In the genomic region with DNA sequence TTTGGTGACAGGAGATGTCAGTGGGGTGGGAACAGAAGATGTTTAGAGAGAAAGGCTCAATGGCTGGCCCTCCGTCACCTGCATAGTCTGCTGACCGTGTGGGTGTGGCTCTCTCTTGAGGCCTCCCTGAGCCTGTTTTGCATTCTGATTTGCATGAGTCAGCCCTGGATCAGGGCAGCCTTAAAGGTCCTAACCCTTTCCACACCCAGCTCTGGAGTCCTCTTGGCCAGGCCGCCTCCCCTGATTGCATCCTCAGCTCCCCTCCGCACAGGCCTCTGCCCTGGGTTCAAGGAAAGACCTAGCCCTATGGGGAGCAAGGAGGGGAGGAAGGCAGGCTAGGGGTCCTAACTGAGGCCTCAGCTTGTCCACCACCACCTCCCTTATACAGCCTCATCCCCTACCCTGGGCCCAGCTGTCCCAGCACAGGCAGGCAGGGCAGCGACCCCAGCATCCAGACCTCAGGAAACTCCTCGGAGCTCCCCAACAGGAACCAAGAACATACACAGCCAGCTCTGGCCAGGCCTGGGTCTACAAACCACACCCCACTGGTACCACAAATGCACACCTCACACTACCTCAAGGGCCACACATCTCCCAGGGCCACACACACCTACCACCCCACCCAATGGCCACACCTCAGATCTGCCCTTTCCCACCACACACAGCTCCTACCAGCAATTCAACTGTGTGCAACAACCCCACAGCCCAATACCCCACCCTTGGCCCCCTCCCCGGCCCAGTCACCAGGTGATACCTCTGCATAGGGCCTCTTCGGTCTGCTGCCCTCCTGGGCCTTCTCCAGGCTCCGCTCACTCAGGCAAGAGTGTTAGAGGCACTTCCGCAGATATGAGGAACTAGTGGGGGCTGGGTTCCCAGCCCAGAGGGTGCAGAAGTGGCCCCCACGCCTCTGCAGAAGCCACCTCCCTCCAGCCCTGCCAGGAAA, we compare ENCODE assay signal across 8 cellular contexts. TPM values are rescaled to one million over a fixed set of nuclear protein-coding genes. Genes with fewer than 3 reads are reported as not detected.
DNase-seq lines count a peak whose midpoint lies in the region; ATAC-seq, FAIRE-seq and TF ChIP-seq lines count a peak whose summit lies in the region.

No MANE protein-coding gene starts in this region.

- intact Hi-C loops in GM12878 (cut with micrococcal nuclease; ENCODE audit: unreplicated experiment) = no loop called here

- SMC1A ChIA-PET in GM12878 (lab: Charles Lee; ENCODE audit: uncharacterized antibody, unreplicated experiment) = interaction anchor here (0.6 to 5.8 kb wide), 7 partner anchors 9 to 1351 kb away, joined by 3 to 41 read pairs (median 7); a partner anchor contains a TSS

- TF ChIP-seq POLR2A in GM12878 (IDR thresholded peaks at IDR 0.05; ENCODE audit: low read depth, low read length) = peak; percentile 79

- FAIRE-seq in GM12878 (lab: Jason Lieb, UNC) = no peak
- no peak for FAIRE-seq in HTR-8/SVneo (lab: Jason Lieb, UNC)

- no peak for ATAC-seq in activated T-cell treated with anti-CD3 and anti-CD28 coated beads, Interleukin-2, amount 50 U/mL, for 4 hours
- peak; percentile 65 for ATAC-seq in GM12878

- 0 out of 4 replicates have a peak, but pooled peaks of 1 of the 2 experiments have one; percentile 25 for TF ChIP-seq EP300 in GM12878 (IDR thresholded peaks at IDR 0.05; ENCODE audit: borderline replicate concordance in 1 of 2, control insufficient read depth in 1 of 2, low read depth in 2 of 2, low read length in 2 of 2)

- peak overlapping the region; percentile 11 for H3K4me3 Mint-ChIP-seq in activated T-cell treated with anti-CD3 and anti-CD28 coated beads, Interleukin-2, amount 50 U/mL, for 4 hours
- peak overlapping the region; percentile 83 to 93 (median 90) for H3K4me3 Mint-ChIP-seq in IgD-negative memory B cell

- H3K36me3 Mint-ChIP-seq in activated T-cell treated with anti-CD3 and anti-CD28 coated beads, Interleukin-2, amount 50 U/mL, for 4 hours (ENCODE audit: insufficient read depth) = no peaks in the 10 kb centered on the region
- H3K36me3 Mint-ChIP-seq in IgD-negative memory B cell = peaks cover 4% of the 10 kb centered on the region

- POLR2A ChIA-PET in GM12878 (lab: Charles Lee) = interaction anchor here (0.6 to 5.9 kb wide), 14 partner anchors 9 to 418 kb away, joined by 3 to 40 read pairs (median 4); a partner anchor contains a TSS

- H3K9me3 Mint-ChIP-seq in activated T-cell treated with anti-CD3 and anti-CD28 coated beads, Interleukin-2, amount 50 U/mL, for 4 hours = no peaks in the 10 kb centered on the region
- no peaks in the 10 kb centered on the region for H3K9me3 Mint-ChIP-seq in IgD-negative memory B cell

- H3K4me1 Mint-ChIP-seq in activated T-cell treated with anti-CD3 and anti-CD28 coated beads, Interleukin-2, amount 50 U/mL, for 4 hours (ENCODE audit: low read depth) = peaks cover 72% of the 10 kb centered on the region
- H3K4me1 Mint-ChIP-seq in IgD-negative memory B cell = peaks cover 29 to 77% (median 63%) of the 10 kb centered on the region in 3 donors

- 30% methylated on average over 10 of the region's 11 CpGs for WGBS in GM12878 (ENCODE audit: insufficient coverage, insufficient replicate concordance, low lambda C conversion rate, missing lambda C conversion rate)

- H3K36me3 ChIP-seq in GM12878 (ENCODE audit: control insufficient read depth in 2 of 2, insufficient read depth in 2 of 2, low read length in 1 of 2) = no peaks in the 10 kb centered on the region; a peak in 2 of 4 replicates

- no peak overlapping the region; the same call in none of the 2 replicates for H2AFZ ChIP-seq in GM12878 (ENCODE audit: control insufficient read depth, low read depth, low read length)

- H3K9me3 ChIP-seq in GM12878 (replicated peaks; ENCODE audit: control insufficient read depth, insufficient read depth, low read length) = no peaks in the 10 kb centered on the region

- H4K20me1 ChIP-seq in GM12878 (ENCODE audit: control insufficient read depth, insufficient read depth) = no peaks in the 10 kb centered on the region

- peaks cover 67% of the 10 kb centered on the region for H3K4me1 ChIP-seq in GM12878 (ENCODE audit: control insufficient read depth, insufficient read depth, low read length)

- H3K9ac ChIP-seq in GM12878 (ENCODE audit: control insufficient read depth, insufficient read depth, low read length) = peak overlapping the region; percentile 77

- in situ Hi-C loops in GM12878 (cut with MboI) = no loop called here

- CTCF ChIA-PET in GM12878 (lab: Yijun Ruan, JAX) = interaction anchor here (0.8 to 7.5 kb wide), 5 partner anchors 10 to 439 kb away, joined by 3 to 89 read pairs (median 3); a partner anchor contains a TSS

- peak; percentile 10; the same call in 1 of the 2 replicates for TF ChIP-seq RAD21 in GM12878 (IDR thresholded peaks at IDR 0.05; ENCODE audit: insufficient read depth, low read depth, low read length)

- H3K27me3 ChIP-seq in GM12878 (replicated peaks in 1 of 2; ENCODE audit: control insufficient read depth in 2 of 2, insufficient read depth in 2 of 2, low read length in 1 of 2) = no peaks in the 10 kb centered on the region

- TF ChIP-seq CTCF in GM12878 (IDR thresholded peaks at IDR 0.05 in 2 of 3, conservative IDR thresholded peaks at IDR 0.05 in 1 of 3; ENCODE audit: control insufficient read depth in 2 of 3, extremely low read depth in 1 of 3, insufficient read depth in 1 of 3, low read depth in 3 of 3, low read length in 3 of 3) = no peak

- H3K4me3 ChIP-seq in GM12878 = peak overlapping the region; percentile 65

- H3K27ac ChIP-seq in GM12878 (ENCODE audit: control insufficient read depth, insufficient read depth) = peak overlapping the region; percentile 98

- DNase-seq in activated T-cell treated with anti-CD3 and anti-CD28 coated beads, Interleukin-2, amount 50 U/mL, for 4 hours = no peak
- no peak for DNase-seq in activated T-cell treated with anti-CD3 and anti-CD28 coated beads, Interleukin-2, amount 50 U/mL, for 1 hour
- DNase-seq in GM12878 (ENCODE audit: low read depth, low spot score) = no peak
- DNase-seq in myocyte (ENCODE audit: low read depth) = peak; percentile 35
- DNase-seq in NCI-H1417 treated with DMSO at 0.1 percent for 48 hours (lab: John Stamatoyannopoulos, UW) = no peak
- DNase-seq in HTR-8/SVneo (ENCODE audit: insufficient read length, low spot score) = no peak
- DNase-seq in activated effector memory CD4-positive, alpha-beta T cell treated with Interleukin-2 at 50 U/mL for 16 hours = no peak

- H3K79me2 ChIP-seq in GM12878 (ENCODE audit: control insufficient read depth, insufficient read depth, low read length) = peaks cover 74% of the 10 kb centered on the region

- no peaks in the 10 kb centered on the region for H3K27me3 Mint-ChIP-seq in activated T-cell treated with anti-CD3 and anti-CD28 coated beads, Interleukin-2, amount 50 U/mL, for 4 hours (ENCODE audit: low read depth)
- H3K27me3 Mint-ChIP-seq in IgD-negative memory B cell = no peaks in the 10 kb centered on the region

- RAD21 ChIA-PET in GM12878 (lab: Charles Lee; ENCODE audit: unreplicated experiment) = interaction anchor here (0.8 to 8.2 kb wide), 8 partner anchors 11 to 440 kb away, joined by 3 to 55 read pairs (median 5); a partner anchor contains a TSS

- H3K4me2 ChIP-seq in GM12878 (ENCODE audit: control insufficient read depth, insufficient read depth) = peak overlapping the region; percentile 99

- BruUV-seq in GM12878 (replicated peaks; lab: Mats Ljungman, UMichigan) = no TSS peak

- peak overlapping the region; percentile 94 to 99 (median 98) for H3K27ac Mint-ChIP-seq in IgD-negative memory B cell

RNA-seq across cellular contexts. Expression of a gene that starts 13.7 kb away (rescaled TPM):
- total RNA-seq in activated T-cell treated with anti-CD3 and anti-CD28 coated beads, Interleukin-2, amount 50 U/mL, for 4 hours = 10 to 100 TPM; 52.3 to 58.1 (median 52.8) TPM
- 20.7 TPM for polyA plus RNA-seq in IgD-negative memory B cell
- 218 and 253 TPM in 2 replicates for total RNA-seq in GM12878 (2013; cell fraction: nucleolus; rRNA removed)
- 48.4 and 54.3 TPM in 2 replicates for total RNA-seq in GM12878 (2014; rRNA removed)
- total RNA-seq in GM12878 (2014; rRNA removed; fragmentation: Illumina TruSeq; extraction: Trizol) = 25.1 and 25.7 TPM in 2 replicates
- 91.5 and 102 TPM in 2 replicates for total RNA-seq in GM12878 (2021)
- 43.7 TPM for polyA plus RNA-seq in GM12878 (2011; ENCODE audit: low read depth)
- polyA plus RNA-seq in GM12878 (2011; rRNA removed) = 34.0 and 50.3 TPM in 2 replicates
- polyA plus RNA-seq in GM12878 (2011; cell fraction: cytosol; rRNA removed) = 54.1 and 60.4 TPM in 2 replicates
- 323 and 349 TPM in 2 replicates for polyA plus RNA-seq in GM12878 (2011; cell fraction: nucleus; rRNA removed)
- polyA plus RNA-seq in GM12878 (2012) = 88.7 and 93.1 TPM in 2 replicates
- 14.7 and 29.2 TPM in 2 replicates for polyA plus RNA-seq in GM12878 (2014; fragmentation: Illumina TruSeq; extraction: Trizol)
- polyA plus RNA-seq in GM12878 (2014; fragmentation: Nextera tagmentation; extraction: Ambion mirVana) = under 1 TPM; 0.55 to 0.85 TPM
- polyA plus RNA-seq in GM12878 (2014; rRNA removed) = 58.8 and 64.9 TPM in 2 replicates
- polyA plus RNA-seq in GM12878 (2016; fragmentation: Nextera tagmentation; extraction: Ambion mirVana) = 10 to 100 TPM; 51.8 to 57.9 TPM
- polyA minus RNA-seq in GM12878 (2011; rRNA and poly(A)+ RNA removed) = 63.7 and 91.7 TPM in 2 replicates
- 34.5 and 43.7 TPM in 2 replicates for polyA minus RNA-seq in GM12878 (2011; cell fraction: cytosol; rRNA and poly(A)+ RNA removed)
- 78.3 and 112 TPM in 2 replicates for polyA minus RNA-seq in GM12878 (2011; cell fraction: nucleus; rRNA and poly(A)+ RNA removed)
- 52.2 and 62.2 TPM in 2 replicates for total RNA-seq in myocyte
- 59.3 TPM for polyA plus RNA-seq in myocyte (2012)

RNA-seq across cellular contexts. Expression of a gene that starts 55.4 kb away (rescaled TPM):
- 10 to 100 TPM in 2 of 3 donors, 1 to 10 TPM in 1; 9.4 to 13.8 (median 13.0) TPM for total RNA-seq in activated T-cell treated with anti-CD3 and anti-CD28 coated beads, Interleukin-2, amount 50 U/mL, for 4 hours
- 33.4 TPM for polyA plus RNA-seq in IgD-negative memory B cell
- total RNA-seq in GM12878 (2013; cell fraction: nucleolus; rRNA removed) = 13.8 and 14.9 TPM in 2 replicates
- 29.0 and 29.3 TPM in 2 replicates for total RNA-seq in GM12878 (2014; rRNA removed)
- 21.7 and 22.2 TPM in 2 replicates for total RNA-seq in GM12878 (2014; rRNA removed; fragmentation: Illumina TruSeq; extraction: Trizol)
- total RNA-seq in GM12878 (2021) = 24.0 and 29.8 TPM in 2 replicates
- polyA plus RNA-seq in GM12878 (2011; ENCODE audit: low read depth) = 5.4 TPM
- 28.0 and 43.2 TPM in 2 replicates for polyA plus RNA-seq in GM12878 (2011; rRNA removed)
- 50.3 and 60.8 TPM in 2 replicates for polyA plus RNA-seq in GM12878 (2011; cell fraction: cytosol; rRNA removed)
- polyA plus RNA-seq in GM12878 (2011; cell fraction: nucleus; rRNA removed) = 34.3 and 35.5 TPM in 2 replicates
- polyA plus RNA-seq in GM12878 (2012) = 18.6 and 21.8 TPM in 2 replicates
- polyA plus RNA-seq in GM12878 (2014; fragmentation: Illumina TruSeq; extraction: Trizol) = 23.7 and 24.4 TPM in 2 replicates
- polyA plus RNA-seq in GM12878 (2014; fragmentation: Nextera tagmentation; extraction: Ambion mirVana) = under 1 TPM; 0.15 to 0.21 TPM
- polyA plus RNA-seq in GM12878 (2014; rRNA removed) = 27.8 and 36.3 TPM in 2 replicates
- polyA plus RNA-seq in GM12878 (2016; fragmentation: Nextera tagmentation; extraction: Ambion mirVana) = 10 to 100 TPM; 10.3 to 11.4 TPM
- 39.7 and 55.9 TPM in 2 replicates for polyA minus RNA-seq in GM12878 (2011; rRNA and poly(A)+ RNA removed)
- polyA minus RNA-seq in GM12878 (2011; cell fraction: cytosol; rRNA and poly(A)+ RNA removed) = 10.6 and 11.8 TPM in 2 replicates
- 11.7 and 14.1 TPM in 2 replicates for polyA minus RNA-seq in GM12878 (2011; cell fraction: nucleus; rRNA and poly(A)+ RNA removed)
- total RNA-seq in myocyte = 19.0 TPM in 2 replicates
- polyA plus RNA-seq in myocyte (2012) = 39.8 TPM
